ENCODE assay signal across 20 cellular contexts in genomic region chr4:140952709-140953108, GRCh38.
A peak's percentile ranks its signal among the peaks of the same experiment; 100 is the strongest.
DNase-seq lines count a peak whose midpoint lies in the region; ATAC-seq and TF ChIP-seq lines count a peak whose summit lies in the region.
"Had no signal": no experiment of that assay in that cellular context is flagged by ENCODE, and none has a peak within 500 bp of the region (broad histone marks: within the 10 kb centered on the region; RNA-seq: fewer than 3 reads in every experiment).

No MANE protein-coding gene starts in this region.

- H3K9me3 ChIP-seq in RWPE2 (ENCODE audit: severe bottlenecking) (no peaks in the 10 kb centered on the region), sigmoid colon (peaks cover 0 to 4% (median 0%) of the 10 kb centered on the region in 4 donors)
- H3K9me3 ChIP-seq: tibial artery had no signal

- WGBS in sigmoid colon, 2 donors, result 86 to 88% methylated on average over 3 of the region's 3 CpGs

- ATAC-seq in RWPE2 (ENCODE audit: low read depth), result peak; percentile 85
- no peak for ATAC-seq in left cardiac atrium
- no peak for ATAC-seq in left lobe of liver
- ATAC-seq in GM19455 (IDR thresholded peaks at IDR 0.05; ENCODE audit: unreplicated experiment), result no peak
- ATAC-seq: CD8-positive, alpha-beta T cell; HepG2; stimulated activated naive B cell treated with anti-CD40 and anti-IgM and Interleukin-4, amounts not matched to agents 10 μg/mL and 1 μg/mL and 100 μg/mL, for 72 hours had no signal

- H3K4me3 ChIP-seq in RWPE2 (ENCODE audit: severe bottlenecking), result no peak overlapping the region
- H3K4me3 ChIP-seq in sigmoid colon, result no peak overlapping the region
- H3K4me3 ChIP-seq: left ventricle myocardium inferior, skin epidermis, tibial artery had no signal

- peak; percentile 32 for DNase-seq in HCEC 1CT
- no peak for DNase-seq in RWPE2 (ENCODE audit: low spot score)
- DNase-seq in fibroblast of gingiva (ENCODE audit: low read depth), result peak; percentile 44
- no peak for DNase-seq in sigmoid colon
- no peak for DNase-seq in left cardiac atrium
- DNase-seq in left lobe of liver (ENCODE audit: low spot score), result no peak
- DNase-seq in NCI-H2081 (lab: John Stamatoyannopoulos, UW), result no peak
- DNase-seq: activated CD4-positive, alpha-beta T cell treated with anti-CD3 and anti-CD28 coated beads for 4 hours; caudate nucleus; CD8-positive, alpha-beta T cell; DMS79; left ventricle myocardium inferior; NCI-H2107; NCI-H510A treated with DMSO at 0.1 percent for 48 hours; stimulated activated CD4-positive, alpha-beta T cell treated with anti-CD3 and anti-CD28 coated beads, Interleukin-2, amount 100 ng/mL, for 24 hours; stimulated activated naive B cell treated with anti-CD40 and anti-IgM and Interleukin-4, amounts not matched to agents 10 μg/mL and 1 μg/mL and 100 μg/mL, for 72 hours; tibial artery had no signal

- intact Hi-C loops in sigmoid colon (cut with DNase I), result no loop called here
- intact Hi-C loops in left cardiac atrium (cut with DNase I), result no loop called here

- H3K4me1 ChIP-seq in RWPE2 (ENCODE audit: insufficient read depth, poor library complexity, severe bottlenecking) (no peaks in the 10 kb centered on the region), sigmoid colon (peaks cover 0 to 38% (median 33%) of the 10 kb centered on the region in 4 donors)

- no peak for TF ChIP-seq CTCF in RWPE2 (IDR thresholded peaks at IDR 0.05; ENCODE audit: poor library complexity, severe bottlenecking)
- no peak for TF ChIP-seq CTCF in sigmoid colon (IDR thresholded peaks at IDR 0.05)

- no peaks in the 10 kb centered on the region for H3K27me3 ChIP-seq in RWPE2 (ENCODE audit: insufficient read depth, poor library complexity, severe bottlenecking)
- no peaks in the 10 kb centered on the region for H3K27me3 ChIP-seq in sigmoid colon
- H3K27me3 ChIP-seq: tibial artery had no signal

- TF ChIP-seq EP300 in sigmoid colon (IDR thresholded peaks at IDR 0.05), result no peak

- no peaks in the 10 kb centered on the region for H3K36me3 ChIP-seq in RWPE2 (ENCODE audit: low read depth)
- no peaks in the 10 kb centered on the region for H3K36me3 ChIP-seq in sigmoid colon
- H3K36me3 ChIP-seq: left ventricle myocardium inferior, tibial artery had no signal

- H3K27ac ChIP-seq in RWPE2 (ENCODE audit: poor library complexity, severe bottlenecking), result no peak overlapping the region
- H3K27ac ChIP-seq in sigmoid colon, result peak overlapping the region; percentile 18 to 79 (median 49)
- H3K27ac ChIP-seq: left ventricle myocardium inferior, skin epidermis, tibial artery had no signal

- TF ChIP-seq POLR2A in sigmoid colon (IDR thresholded peaks at IDR 0.05), result no peak

Comparison
In these comparisons a context has a peak if more than half of its experiments do, and no peak if none do; other contexts are left out.
1. DNase-seq: peak in HCEC 1CT (single experiment) and fibroblast of gingiva (single experiment); none in RWPE2 (single experiment), sigmoid colon (single experiment), left cardiac atrium (single experiment), left lobe of liver (single experiment) and NCI-H2081 (0 of 2).